In the genomic region with DNA sequence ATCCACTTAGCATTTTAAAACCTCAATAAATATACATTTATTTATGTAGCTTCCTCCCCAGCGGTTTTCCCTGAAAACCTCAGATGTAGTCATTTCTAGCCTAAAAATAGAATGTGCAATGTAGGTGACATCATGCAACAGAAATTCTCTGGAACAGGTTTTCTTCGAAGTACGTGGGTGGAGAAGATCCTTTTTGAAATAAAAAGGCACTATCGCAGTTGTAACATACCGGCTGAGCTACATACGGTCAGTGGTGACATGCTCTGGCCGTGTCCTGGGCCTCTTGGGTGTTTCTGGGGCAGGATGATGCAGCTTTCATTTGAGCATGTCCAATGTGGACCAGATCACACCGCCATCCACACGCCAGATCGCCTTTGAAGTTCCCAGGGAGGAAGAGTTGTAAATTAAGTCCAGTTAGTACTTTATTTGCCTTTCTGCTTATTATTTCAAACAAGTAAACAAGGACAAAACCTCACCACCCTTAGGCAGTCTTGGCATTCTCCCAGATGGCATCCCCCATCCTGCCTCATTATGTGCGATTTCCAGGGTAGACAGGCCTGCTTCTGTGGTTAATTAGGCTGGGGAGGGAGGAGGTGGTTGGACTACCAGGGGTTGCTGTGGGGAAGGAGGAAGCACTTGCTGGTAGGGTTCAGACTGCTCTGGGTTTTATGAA, we compare ENCODE assay signal across 8 cellular contexts.
A peak's percentile ranks its signal among the peaks of the same experiment; 100 is the strongest.
DNase-seq lines count a peak whose midpoint lies in the region; ATAC-seq and TF ChIP-seq lines count a peak whose summit lies in the region.

No MANE protein-coding gene starts in this region.

- TF ChIP-seq CTCF in lower lobe of right lung (IDR thresholded peaks at IDR 0.05) (no peak), WTC11 (IDR thresholded peaks at IDR 0.05) (no peak), Peyer's patch (IDR thresholded peaks at IDR 0.05) (no peak)

- H3K4me3 ChIP-seq in lower lobe of right lung (no peak overlapping the region), Peyer's patch (no peak overlapping the region)

- H3K9me3 ChIP-seq in lower lobe of right lung (no peaks in the 10 kb centered on the region), Peyer's patch (no peaks in the 10 kb centered on the region)

- TF ChIP-seq POLR2A in Peyer's patch (IDR thresholded peaks at IDR 0.05), result no peak

- H3K27ac Mint-ChIP-seq in WTC11, result no peak overlapping the region

- H3K27ac ChIP-seq in lower lobe of right lung, result no peak overlapping the region
- H3K27ac ChIP-seq in Peyer's patch, result no peak overlapping the region

- H3K4me1 Mint-ChIP-seq in WTC11, result peaks cover 37% of the 10 kb centered on the region

- H3K27me3 Mint-ChIP-seq in WTC11 (ENCODE audit: low read depth), result no peaks in the 10 kb centered on the region

- H3K4me3 Mint-ChIP-seq in WTC11, result no peak overlapping the region

- CTCF ChIA-PET in WTC11 (lab: Charles Lee), result interaction anchor here (1.3 to 1.4 kb wide), 2 partner anchors 10 to 20 kb away, joined by 3 to 6 read pairs; no protein-coding TSS in a partner anchor

- H3K27me3 ChIP-seq in lower lobe of right lung (ENCODE audit: low read depth) (no peaks in the 10 kb centered on the region), Peyer's patch (no peaks in the 10 kb centered on the region)

- DNase-seq in G401 (ENCODE audit: low spot score) (peak; percentile 38), NCI-H1092 treated with DMSO at 0.1 percent for 48 hours (lab: John Stamatoyannopoulos, UW) (peak; percentile 53), lower lobe of right lung (no peak), WTC11 (ENCODE audit: low spot score) (no peak), DMS114 treated with DMSO at 0.1 percent for 48 hours (lab: John Stamatoyannopoulos, UW; ENCODE audit: unreplicated experiment) (no peak), Peyer's patch (no peak)
- peak; percentile 73 to 74 for DNase-seq in activated T-cell treated with anti-CD3 and anti-CD28 coated beads, Interleukin-2, amount 50 U/mL, for 48 hours

- peaks cover 2% of the 10 kb centered on the region; the same call in 1 of the 2 replicates for H3K36me3 Mint-ChIP-seq in WTC11

- in situ Hi-C loops in G401 (cut with HindIII; ENCODE audit: low sequenced_read_pairs), result no loop called here

- intact Hi-C loops in lower lobe of right lung (cut with DNase I), result no loop called here

- no peaks in the 10 kb centered on the region for H3K36me3 ChIP-seq in lower lobe of right lung
- H3K36me3 ChIP-seq in Peyer's patch, result no peaks in the 10 kb centered on the region

- ATAC-seq in lower lobe of right lung, result peak; percentile 44 to 67
- no peak for ATAC-seq in WTC11
- no peak for ATAC-seq in GM18870 (IDR thresholded peaks at IDR 0.05; ENCODE audit: unreplicated experiment)

- no peaks in the 10 kb centered on the region for H3K9me3 Mint-ChIP-seq in WTC11

- POLR2A ChIA-PET in WTC11 (lab: Charles Lee), result no interaction called here

- H3K4me1 ChIP-seq in lower lobe of right lung, result peaks cover 5% of the 10 kb centered on the region
- peaks cover 0 to 8% (median 0%) of the 10 kb centered on the region in 4 donors for H3K4me1 ChIP-seq in Peyer's patch

TF ChIP-seq in WTC11, 78 proteins besides CTCF, POLR2A, EP300 and RAD21:
- no peak for TF ChIP-seq ATF1 (CRISPR knock-in tag; IDR thresholded peaks at IDR 0.05)

Comparison
In these comparisons a context has a peak if more than half of its experiments do, and no peak if none do; other contexts are left out.
1. DNase-seq: peak in G401 (single experiment), NCI-H1092 treated with DMSO at 0.1 percent for 48 hours (single experiment) and activated T-cell treated with anti-CD3 and anti-CD28 coated beads, Interleukin-2, amount 50 U/mL, for 48 hours (2 of 2); none in lower lobe of right lung (single experiment), WTC11 (single experiment), DMS114 treated with DMSO at 0.1 percent for 48 hours (single experiment) and Peyer's patch (0 of 3).
2. ATAC-seq: peak in lower lobe of right lung (2 of 2); none in WTC11 (single experiment) and GM18870 (single experiment).